ENCODE assay signal across 8 cellular contexts in genomic region chr6:42075159-42075838, GRCh38. TPM values are rescaled to one million over a fixed set of nuclear protein-coding genes. Genes with fewer than 3 reads are reported as not detected.
DNase-seq lines count a peak whose midpoint lies in the region; ATAC-seq and TF ChIP-seq lines count a peak whose summit lies in the region.

No MANE protein-coding gene starts in this region.

- DNase-seq in AG04450 (ENCODE audit: low read depth, low spot score) = peak; percentile 37
- peak; percentile 78 for DNase-seq in GM23248
- peak; percentile 90 for DNase-seq in NCI-H510A treated with DMSO at 0.1 percent for 48 hours (lab: John Stamatoyannopoulos, UW)
- DNase-seq in activated CD4-positive, alpha-beta T cell treated with anti-CD3 and anti-CD28 coated beads, Interleukin-2, amount 50 U/mL, for 1 hour = peak; percentile 56
- DNase-seq in dermis microvascular lymphatic vessel endothelial cell (ENCODE audit: low read depth in 2 of 2) = peak; percentile 54 to 69
- DNase-seq in lung (ENCODE audit: low spot score) = peak; percentile 89
- peak; percentile 14 to 17 for DNase-seq in stimulated activated CD8-positive, alpha-beta memory T cell treated with anti-CD3 and anti-CD28 coated beads, Interleukin-2, amount 100 ng/mL, for 1 hour (ENCODE audit: low read depth in 2 of 2)

- in situ Hi-C loops in GM23248 (cut with MboI) = loop anchor here (5.0 to 10.0 kb wide), 2 partner anchors 92 to 470 kb away; no protein-coding TSS in a partner anchor

- no peaks in the 10 kb centered on the region for H4K20me1 ChIP-seq in GM23248 (ENCODE audit: insufficient read depth)

- no peak overlapping the region for H2AFZ ChIP-seq in GM23248

- H3K36me3 ChIP-seq in GM23248 (ENCODE audit: low read depth) (peaks cover 5% of the 10 kb centered on the region; the same call in 1 of the 2 replicates), lung (ENCODE audit: control insufficient read depth in 2 of 2, insufficient read depth in 2 of 2, low read length in 2 of 2) (peaks cover 10 to 36% of the 10 kb centered on the region in 2 donors)

- ATAC-seq in lung (ENCODE audit: insufficient read depth, low FRiP score) (peak; percentile 83), GM21423 (IDR thresholded peaks at IDR 0.05; ENCODE audit: unreplicated experiment) (no peak)

- no peak overlapping the region for H3K4me2 ChIP-seq in GM23248 (ENCODE audit: unreplicated experiment)

- no peaks in the 10 kb centered on the region for H3K9me2 ChIP-seq in GM23248 (ENCODE audit: insufficient read depth)

- H3K4me1 ChIP-seq in GM23248 (ENCODE audit: insufficient read depth) = no peaks in the 10 kb centered on the region
- no peaks in the 10 kb centered on the region for H3K4me1 ChIP-seq in lung (ENCODE audit: control insufficient read depth in 2 of 2, insufficient read depth in 2 of 2, low read length in 2 of 2)

- H3K4me3 ChIP-seq in AG04450 (ENCODE audit: low read depth, low read length) (no peak overlapping the region), GM23248 (no peak overlapping the region), lung (no peak overlapping the region)

- no peaks in the 10 kb centered on the region for H3F3A ChIP-seq in GM23248 (ENCODE audit: insufficient read depth)

- 32% methylated on average over 7 of the region's 7 CpGs for WGBS in GM23248 (ENCODE audit: low coverage in 1 of 2, low lambda C conversion rate in 2 of 2, missing lambda C conversion rate in 2 of 2), 2 experiments
- 37 to 47% methylated on average over 7 of the region's 7 CpGs for WGBS in lung, 2 donors

- H3K9ac ChIP-seq in GM23248 = no peak overlapping the region

- CTCF ChIA-PET in AG04450 (lab: Charles Lee) = interaction anchor here (0.6 to 15.9 kb wide), 9 partner anchors 9 to 482 kb away, joined by 3 to 172 read pairs (median 8); no protein-coding TSS in a partner anchor

- H3K9me3 ChIP-seq in AG04450 (ENCODE audit: control insufficient read depth, insufficient read depth, low read length) = no peaks in the 10 kb centered on the region
- H3K9me3 ChIP-seq in GM23248 (ENCODE audit: low read depth) = no peaks in the 10 kb centered on the region
- no peaks in the 10 kb centered on the region for H3K9me3 ChIP-seq in lung (ENCODE audit: control insufficient read depth in 2 of 2, insufficient read depth in 1 of 2, low read length in 1 of 2)

- H3K27me3 ChIP-seq in AG04450 (ENCODE audit: control insufficient read depth, insufficient read depth, low read length) (no peaks in the 10 kb centered on the region), GM23248 (replicated peaks; ENCODE audit: insufficient read depth) (no peaks in the 10 kb centered on the region), lung (ENCODE audit: control insufficient read depth, insufficient read depth) (no peaks in the 10 kb centered on the region)

- H3K79me2 ChIP-seq in GM23248 (ENCODE audit: insufficient read depth) = no peaks in the 10 kb centered on the region

- POLR2A ChIA-PET in AG04450 (lab: Yijun Ruan, JAX) = interaction anchor here (1.2 kb wide), 1 partner anchor 90 kb away, joined by 3 read pairs; no protein-coding TSS in a partner anchor

- TF ChIP-seq CTCF in AG04450 (IDR thresholded peaks at IDR 0.05; ENCODE audit: low read depth, low read length) = peak; percentile 94
- TF ChIP-seq CTCF in lung (IDR thresholded peaks at IDR 0.05; ENCODE audit: control extremely low read depth, extremely low read depth) = peak; percentile 83

- H3K27ac ChIP-seq in AG04450 (ENCODE audit: low read depth, low read length) (no peak overlapping the region), GM23248 (no peak overlapping the region), lung (ENCODE audit: low read depth in 1 of 2, low read length in 1 of 2) (peak overlapping the region in 1 of 2 donors; percentile 5)

RNA-seq across cellular contexts. Expression of gene TAF8, which starts 25.0 kb away (rescaled TPM):
- polyA plus RNA-seq in AG04450 (2011; rRNA removed) (14.6 and 15.0 TPM in 2 replicates), GM23248 (2016; fragmentation: Nextera tagmentation; extraction: Ambion mirVana) (6.9 and 7.4 TPM in 2 replicates), lung (10 to 100 TPM; 14.0 to 14.2 TPM)
- polyA minus RNA-seq in AG04450 (2011; rRNA and poly(A)+ RNA removed) = 35.0 and 49.1 TPM in 2 replicates
- total RNA-seq in GM23248 (2014; rRNA removed; shearing (Covaris generic)) = 8.6 and 17.2 TPM in 2 replicates
- total RNA-seq in dermis microvascular lymphatic vessel endothelial cell (14.9 and 17.7 TPM in 2 replicates), lung (10 to 100 TPM; 19.8 to 26.7 TPM)

Comparison
In these comparisons a context has a peak if more than half of its experiments do, and no peak if none do; other contexts are left out.
1. DNase-seq: peak in every context shown above with its lines; median percentile 90 in NCI-H510A treated with DMSO at 0.1 percent for 48 hours; 89 in lung; 78 in GM23248; 62 in dermis microvascular lymphatic vessel endothelial cell; 56 in activated CD4-positive, alpha-beta T cell treated with anti-CD3 and anti-CD28 coated beads, Interleukin-2, amount 50 U/mL, for 1 hour; 37 in AG04450; 16 in stimulated activated CD8-positive, alpha-beta memory T cell treated with anti-CD3 and anti-CD28 coated beads, Interleukin-2, amount 100 ng/mL, for 1 hour.